In the genomic region with DNA sequence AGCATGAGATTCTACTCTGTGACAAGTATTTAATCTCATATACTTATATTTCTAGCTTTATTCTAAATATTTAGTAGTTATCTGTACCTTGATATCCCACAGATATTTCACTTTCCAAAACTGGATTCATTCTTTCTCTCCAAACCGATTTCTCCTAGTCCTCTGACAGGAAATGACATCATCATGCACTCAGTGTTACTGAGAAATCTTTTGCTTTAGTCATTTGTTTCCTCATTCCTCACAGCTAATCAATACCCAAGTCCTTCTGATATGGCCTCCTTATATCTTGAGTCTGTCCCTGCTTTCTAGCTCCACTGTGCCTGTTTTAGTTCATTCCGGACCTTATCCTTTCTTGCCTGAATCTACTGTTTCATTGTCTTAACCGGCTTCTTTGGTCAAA, we compare ENCODE assay signal across 23 cellular contexts. TPM values are rescaled to one million over a fixed set of nuclear protein-coding genes. Genes with fewer than 3 reads are reported as not detected.
A peak's percentile ranks its signal among the peaks of the same experiment; 100 is the strongest.
DNase-seq lines count a peak whose midpoint lies in the region; ATAC-seq, FAIRE-seq and TF ChIP-seq lines count a peak whose summit lies in the region.
"Had no signal": no experiment of that assay in that cellular context is flagged by ENCODE, and none has a peak within 500 bp of the region (broad histone marks: within the 10 kb centered on the region; RNA-seq: fewer than 3 reads in every experiment).

No MANE protein-coding gene starts in this region.

- POLR2A ChIA-PET in SK-N-SH (lab: Yijun Ruan, JAX) (no interaction called here), PC-3 (lab: Charles Lee; ENCODE audit: unreplicated experiment) (no interaction called here)

- no peaks in the 10 kb centered on the region for H3K4me1 Mint-ChIP-seq in type B pancreatic cell (ENCODE audit: unreplicated experiment)
- H3K4me1 Mint-ChIP-seq in activated T-helper 2 cell treated with anti-CD3 and anti-CD28 coated beads, Interferon-gamma antibody, Interleukin-2, Interleukin-4, amounts not matched to agents 10 μg/mL and 5 μg/mL and 100 μg/mL, durations not matched to agents 14 hours and 24 hours and 36 hours (ENCODE audit: low read depth), result no peaks in the 10 kb centered on the region
- H3K4me1 Mint-ChIP-seq: stimulated activated effector memory CD8-positive, alpha-beta T cell treated with anti-CD3 and anti-CD28 coated beads, Interleukin-12 subunit alpha, Interleukin-12 subunit beta, amount 100 ng/mL, for 72 hours had no signal

- peak overlapping the region; percentile 9 for H3K27ac Mint-ChIP-seq in type B pancreatic cell
- no peak overlapping the region for H3K27ac Mint-ChIP-seq in activated T-helper 2 cell treated with anti-CD3 and anti-CD28 coated beads, Interferon-gamma antibody, Interleukin-2, Interleukin-4, amounts not matched to agents 10 μg/mL and 5 μg/mL and 100 μg/mL, durations not matched to agents 14 hours and 24 hours and 36 hours
- H3K27ac Mint-ChIP-seq: stimulated activated effector memory CD8-positive, alpha-beta T cell treated with anti-CD3 and anti-CD28 coated beads, Interleukin-12 subunit alpha, Interleukin-12 subunit beta, amount 100 ng/mL, for 72 hours had no signal

- no peaks in the 10 kb centered on the region for H3K36me3 Mint-ChIP-seq in type B pancreatic cell
- H3K36me3 Mint-ChIP-seq in activated T-helper 2 cell treated with anti-CD3 and anti-CD28 coated beads, Interferon-gamma antibody, Interleukin-2, Interleukin-4, amounts not matched to agents 10 μg/mL and 5 μg/mL and 100 μg/mL, durations not matched to agents 14 hours and 24 hours and 36 hours (ENCODE audit: low read depth), result no peaks in the 10 kb centered on the region
- H3K36me3 Mint-ChIP-seq: stimulated activated effector memory CD8-positive, alpha-beta T cell treated with anti-CD3 and anti-CD28 coated beads, Interleukin-12 subunit alpha, Interleukin-12 subunit beta, amount 100 ng/mL, for 72 hours had no signal

- no peak overlapping the region for H3K4me3 ChIP-seq in SK-N-SH (ENCODE audit: low read depth in 2 of 2, low read length in 1 of 2)
- no peak overlapping the region for H3K4me3 ChIP-seq in PC-3 (ENCODE audit: low read length)
- H3K4me3 ChIP-seq in small intestine (ENCODE audit: low read depth in 1 of 2, low read length in 2 of 2), result no peak overlapping the region
- H3K4me3 ChIP-seq: esophagus squamous epithelium, SK-N-MC, thoracic aorta had no signal

- H3K9me3 Mint-ChIP-seq in type B pancreatic cell, result no peaks in the 10 kb centered on the region
- no peaks in the 10 kb centered on the region for H3K9me3 Mint-ChIP-seq in activated T-helper 2 cell treated with anti-CD3 and anti-CD28 coated beads, Interferon-gamma antibody, Interleukin-2, Interleukin-4, amounts not matched to agents 10 μg/mL and 5 μg/mL and 100 μg/mL, durations not matched to agents 14 hours and 24 hours and 36 hours
- H3K9me3 Mint-ChIP-seq: stimulated activated effector memory CD8-positive, alpha-beta T cell treated with anti-CD3 and anti-CD28 coated beads, Interleukin-12 subunit alpha, Interleukin-12 subunit beta, amount 100 ng/mL, for 72 hours had no signal

- no peak for TF ChIP-seq CTCF in SK-N-SH (IDR thresholded peaks at IDR 0.05)
- TF ChIP-seq CTCF in PC-3 (conservative IDR thresholded peaks at IDR 0.05; ENCODE audit: low read depth, low read length), result no peak
- no peak for TF ChIP-seq CTCF in type B pancreatic cell (conservative IDR thresholded peaks at IDR 0.05)

- H3K9me3 ChIP-seq in SK-N-SH (no peaks in the 10 kb centered on the region), PC-3 (ENCODE audit: low read length) (no peaks in the 10 kb centered on the region), small intestine (ENCODE audit: control insufficient read depth, low read depth) (no peaks in the 10 kb centered on the region)
- H3K9me3 ChIP-seq: esophagus squamous epithelium, thoracic aorta had no signal

- TF ChIP-seq EP300 in SK-N-SH (IDR thresholded peaks at IDR 0.05; ENCODE audit: borderline replicate concordance in 1 of 2, low read depth in 1 of 2, low read length in 1 of 2), result peak in 1 of 2 experiments; percentile 11; a peak in 1 of 4 replicates

- no peaks in the 10 kb centered on the region for H3K27me3 Mint-ChIP-seq in type B pancreatic cell
- peaks cover 4% of the 10 kb centered on the region for H3K27me3 Mint-ChIP-seq in activated T-helper 2 cell treated with anti-CD3 and anti-CD28 coated beads, Interferon-gamma antibody, Interleukin-2, Interleukin-4, amounts not matched to agents 10 μg/mL and 5 μg/mL and 100 μg/mL, durations not matched to agents 14 hours and 24 hours and 36 hours (ENCODE audit: low read depth)

- no peaks in the 10 kb centered on the region for H3K79me2 ChIP-seq in SK-N-SH (ENCODE audit: insufficient read depth)
- H3K79me2 ChIP-seq in PC-3 (ENCODE audit: low read length), result no peaks in the 10 kb centered on the region

- intact Hi-C loops in PC-3 (cut with micrococcal nuclease), result loop anchor here (5.0 kb wide), 1 partner anchor 37 kb away; the partner anchor contains the start of gene E2F7
- intact Hi-C loops in activated T-helper 2 cell treated with anti-CD3 and anti-CD28 coated beads, Interferon-gamma antibody, Interleukin-2, Interleukin-4, amounts not matched to agents 10 μg/mL and 5 μg/mL and 100 μg/mL, durations not matched to agents 14 hours and 24 hours and 36 hours (cut with micrococcal nuclease), result no loop called here

- no peak for TF ChIP-seq RAD21 in SK-N-SH (IDR thresholded peaks at IDR 0.05; ENCODE audit: low read length)

- no peak for FAIRE-seq in small intestine (lab: Jason Lieb, UNC)
- FAIRE-seq: H1 had no signal

- DNase-seq in SK-N-SH (no peak), PC-3 (peak; percentile 31), fibroblast of peridontal ligament (ENCODE audit: extremely low read depth) (peak; percentile 38), type B pancreatic cell (ENCODE audit: extremely low spot score, unreplicated experiment) (no peak), small intestine (no peak)
- DNase-seq in activated T-cell treated with anti-CD3 and anti-CD28 coated beads, Interleukin-2, amount 50 U/mL, for 48 hours, result no peak
- no peak for DNase-seq in activated T-helper 2 cell treated with anti-CD3 and anti-CD28 coated beads, Interferon-gamma antibody, Interleukin-2, Interleukin-4, amounts not matched to agents 10 μg/mL and 5 μg/mL and 100 μg/mL, durations not matched to agents 14 hours and 24 hours and 36 hours (ENCODE audit: low spot score)
- DNase-seq: 8988T; activated effector memory CD4-positive, alpha-beta T cell treated with Interleukin-2 at 50 U/mL for 16 hours; central memory CD4-positive, alpha-beta T cell; DMS79; esophagus squamous epithelium; left cardiac atrium; NCI-H1092; NCI-H2107; NCI-H526 treated with DMSO at 0.1 percent for 48 hours; stimulated activated CD4-positive, alpha-beta T cell treated with anti-CD3 and anti-CD28 coated beads, Interleukin-12 subunit alpha, Interleukin-12 subunit beta, amount 100 ng/mL, for 4 hours; T1000 had no signal

- peaks cover 25% of the 10 kb centered on the region for H3F3A ChIP-seq in SK-N-SH (replicated peaks; ENCODE audit: insufficient read depth)
- H3F3A ChIP-seq in PC-3 (ENCODE audit: low read length, unreplicated experiment), result no peaks in the 10 kb centered on the region

- CTCF ChIA-PET in SK-N-SH (lab: Yijun Ruan, JAX), result no interaction called here
- CTCF ChIA-PET in PC-3 (lab: Charles Lee), result no interaction called here

- H3K27ac ChIP-seq in SK-N-SH (ENCODE audit: low read depth in 2 of 2, low read length in 1 of 2) (peak overlapping the region in 1 of 2 experiments; percentile 90; a peak in 2 of 4 replicates), PC-3 (ENCODE audit: low read length) (no peak overlapping the region), small intestine (ENCODE audit: low read depth in 1 of 2, low read length in 1 of 2) (no peak overlapping the region)
- H3K27ac ChIP-seq: esophagus squamous epithelium, SK-N-MC, thoracic aorta had no signal

- H3K4me1 ChIP-seq in SK-N-SH (ENCODE audit: control insufficient read depth in 1 of 2, insufficient read depth in 2 of 2, low read depth in 1 of 2, low read length in 1 of 2), result peaks cover 0 to 31% of the 10 kb centered on the region in 2 experiments; a peak in 2 of 4 replicates
- peaks cover 20% of the 10 kb centered on the region for H3K4me1 ChIP-seq in PC-3 (ENCODE audit: insufficient read depth, low read length)
- H3K4me1 ChIP-seq in small intestine (ENCODE audit: control insufficient read depth in 2 of 2, insufficient read depth in 1 of 2, low read depth in 1 of 2, low read length in 1 of 2), result no peaks in the 10 kb centered on the region
- H3K4me1 ChIP-seq: esophagus squamous epithelium had no signal

- H2AFZ ChIP-seq in SK-N-SH (ENCODE audit: low read depth), result peak overlapping the region; percentile 48; the same call in 1 of the 2 replicates
- no peak overlapping the region for H2AFZ ChIP-seq in PC-3 (ENCODE audit: low read length)

- H3K27me3 ChIP-seq in SK-N-SH (ENCODE audit: insufficient read depth), result no peaks in the 10 kb centered on the region
- no peaks in the 10 kb centered on the region for H3K27me3 ChIP-seq in PC-3 (ENCODE audit: low read length)
- no peaks in the 10 kb centered on the region for H3K27me3 ChIP-seq in small intestine (ENCODE audit: control insufficient read depth in 2 of 2, insufficient read depth in 2 of 2, low read length in 2 of 2)
- H3K27me3 ChIP-seq: esophagus squamous epithelium had no signal

- H4K20me1 ChIP-seq in SK-N-SH (ENCODE audit: insufficient read depth), result no peaks in the 10 kb centered on the region
- no peaks in the 10 kb centered on the region for H4K20me1 ChIP-seq in PC-3 (ENCODE audit: low read length)

- BruUV-seq in PC-3 (replicated peaks; lab: Mats Ljungman, UMichigan), result no TSS peak

- H3K9ac ChIP-seq in SK-N-SH (peak overlapping the region; percentile 59; the same call in 1 of the 2 replicates), PC-3 (ENCODE audit: low read length) (no peak overlapping the region)

- no peak overlapping the region for H3K4me3 Mint-ChIP-seq in type B pancreatic cell
- no peak overlapping the region for H3K4me3 Mint-ChIP-seq in activated T-helper 2 cell treated with anti-CD3 and anti-CD28 coated beads, Interferon-gamma antibody, Interleukin-2, Interleukin-4, amounts not matched to agents 10 μg/mL and 5 μg/mL and 100 μg/mL, durations not matched to agents 14 hours and 24 hours and 36 hours (ENCODE audit: low read depth)
- H3K4me3 Mint-ChIP-seq: stimulated activated effector memory CD8-positive, alpha-beta T cell treated with anti-CD3 and anti-CD28 coated beads, Interleukin-12 subunit alpha, Interleukin-12 subunit beta, amount 100 ng/mL, for 72 hours had no signal

- H3K9me2 ChIP-seq in SK-N-SH (no peaks in the 10 kb centered on the region), PC-3 (replicated peaks; ENCODE audit: low read length) (no peaks in the 10 kb centered on the region)

- H3K4me2 ChIP-seq in SK-N-SH (peak overlapping the region; percentile 57), PC-3 (ENCODE audit: low read length) (no peak overlapping the region)

- no peak for ATAC-seq in SK-N-SH treated with all-trans-retinoic acid at 6 μM for 48 hours
- no peak for ATAC-seq in PC-3
- ATAC-seq: left cardiac atrium; stimulated activated effector memory CD8-positive, alpha-beta T cell treated with anti-CD3 and anti-CD28 coated beads, Interleukin-12 subunit alpha, Interleukin-12 subunit beta, amount 100 ng/mL, for 72 hours had no signal

- H3K36me3 ChIP-seq in SK-N-SH (replicated peaks in 1 of 2; ENCODE audit: control insufficient read depth in 1 of 2, insufficient read depth in 2 of 2, low read length in 1 of 2) (no peaks in the 10 kb centered on the region), PC-3 (ENCODE audit: low read depth, low read length) (no peaks in the 10 kb centered on the region), small intestine (ENCODE audit: control insufficient read depth in 2 of 2, insufficient read depth in 2 of 2, low read length in 2 of 2) (no peaks in the 10 kb centered on the region)
- H3K36me3 ChIP-seq: esophagus squamous epithelium, thoracic aorta had no signal

- WGBS in SK-N-SH (ENCODE audit: low lambda C conversion rate), result 41% methylated on average over 3 of the region's 3 CpGs
- 70 to 74% (median 70%) methylated on average over 3 of the region's 3 CpGs for WGBS in small intestine, 3 donors

RNA-seq across cellular contexts. Expression of gene E2F7, which starts 39.4 kb away (rescaled TPM):
- polyA plus RNA-seq in SK-N-SH (2012; rRNA removed) (8.8 and 9.2 TPM in 2 replicates), small intestine (1 to 10 TPM in 1 of 3 donors, under 1 TPM in 1, not detected in 1; 0.67 to 1.4 TPM)
- 8.1 and 8.4 TPM in 2 replicates for polyA plus RNA-seq in SK-N-SH (2012; cell fraction: cytosol; rRNA removed)
- 14.7 and 20.5 TPM in 2 replicates for polyA plus RNA-seq in SK-N-SH (2012; cell fraction: nucleus; rRNA removed)
- total RNA-seq in PC-3 (2014; rRNA removed) (17.2 and 19.0 TPM in 2 replicates), type B pancreatic cell (ENCODE audit: low replicate concordance) (7.4 and 24.8 TPM in 2 replicates)
- 14.3 and 17.7 TPM in 2 replicates for total RNA-seq in activated T-helper 2 cell treated with anti-CD3 and anti-CD28 coated beads, Interferon-gamma antibody, Interleukin-2, Interleukin-4, amounts not matched to agents 10 μg/mL and 5 μg/mL and 100 μg/mL, durations not matched to agents 14 hours and 24 hours and 36 hours
- total RNA-seq: thoracic aorta had no signal

Comparison
In these comparisons a context has a peak if more than half of its experiments do, and no peak if none do; other contexts are left out.
1. DNase-seq: peak in PC-3 (single experiment) and fibroblast of peridontal ligament (single experiment); none in SK-N-SH (single experiment), type B pancreatic cell (single experiment), small intestine (single experiment), activated T-cell treated with anti-CD3 and anti-CD28 coated beads, Interleukin-2, amount 50 U/mL, for 48 hours (0 of 2) and activated T-helper 2 cell treated with anti-CD3 and anti-CD28 coated beads, Interferon-gamma antibody, Interleukin-2, Interleukin-4, amounts not matched to agents 10 μg/mL and 5 μg/mL and 100 μg/mL, durations not matched to agents 14 hours and 24 hours and 36 hours (single experiment).